1 cellular context compared by ENCODE assay signal in genomic region chr11:59086007-59086406, GRCh38. TPM values are rescaled to one million over a fixed set of nuclear protein-coding genes. Genes with fewer than 3 reads are reported as not detected.
"Had no signal": no experiment of that assay in that cellular context is flagged by ENCODE, and none has a peak within 500 bp of the region (broad histone marks: within the 10 kb centered on the region; RNA-seq: fewer than 3 reads in every experiment).

Gene GLYATL1B, plus strand, starts transcription at chr11:59086307. Its CDS starts 0 bp downstream, at chr11:59086307.

RNA-seq across cellular contexts. Expression of gene GLYATL1B, which starts in this region (rescaled TPM):
- total RNA-seq: G401 had no signal
